In genomic region chr12:63042646-63043045, GRCh38 we compare ENCODE assay signal across 25 cellular contexts.
"Had no signal": no experiment of that assay in that cellular context is flagged by ENCODE, and none has a peak within 500 bp of the region (broad histone marks: within the 10 kb centered on the region; RNA-seq: fewer than 3 reads in every experiment).

No MANE protein-coding gene starts in this region.

- H3K27me3 ChIP-seq: adrenal gland, colonic mucosa, left lung, suprapubic skin, vagina had no signal

- H3K4me1 ChIP-seq: adrenal gland, colonic mucosa, left lung, suprapubic skin, vagina had no signal

- H3K4me3 ChIP-seq: adrenal gland, colonic mucosa, left lung, suprapubic skin, vagina had no signal

- H3K9me3 ChIP-seq: adrenal gland, colonic mucosa, left lung, suprapubic skin, vagina had no signal

- DNase-seq: activated CD4-positive, alpha-beta T cell treated with anti-CD3 and anti-CD28 coated beads, Interleukin-2, amount 50 U/mL, for 1 hour; activated CD4-positive, CD25-positive, alpha-beta regulatory T cell treated with anti-CD3 and anti-CD28 coated beads, Interleukin-2, amount 50 U/mL, for 72 hours; activated CD8-positive, alpha-beta memory T cell treated with anti-CD3 and anti-CD28 coated beads, Interleukin-2, amount 50 U/mL, for 4 hours; activated effector memory CD4-positive, alpha-beta T cell treated with anti-CD3 and anti-CD28 coated beads, Interleukin-2, amount 50 U/mL, for 16 hours; activated naive CD4-positive, alpha-beta T cell treated with anti-CD3 and anti-CD28 coated beads, Interleukin-2, amount 50 U/mL, for 16 hours; activated T-cell treated with anti-CD3 and anti-CD28 coated beads, Interleukin-2, amount 50 U/mL, for 4 hours; adrenal gland; central memory CD4-positive, alpha-beta T cell; colonic mucosa; glutamatergic neuron; kidney; left lung; midbrain; nucleus accumbens; posterior cingulate gyrus; retina; stimulated activated CD4-positive, alpha-beta T cell treated with anti-CD3 and anti-CD28 coated beads, Interleukin-2, amount 100 ng/mL, for 24 hours; SW 1271; T-helper 2 cell; trophoblast cell had no signal

- H3K27ac ChIP-seq: adrenal gland, colonic mucosa, left lung, suprapubic skin, vagina, VCaP had no signal

- FAIRE-seq: endometrium, kidney had no signal

- H3K36me3 ChIP-seq: adrenal gland, colonic mucosa, left lung, suprapubic skin, vagina had no signal

- ATAC-seq: activated T-cell treated with anti-CD3 and anti-CD28 coated beads, Interleukin-2, amount 50 U/mL, for 4 hours; esophagus mucosa; left lung had no signal
